Comparison of ENCODE assay signal across 8 cellular contexts in the genomic region with DNA sequence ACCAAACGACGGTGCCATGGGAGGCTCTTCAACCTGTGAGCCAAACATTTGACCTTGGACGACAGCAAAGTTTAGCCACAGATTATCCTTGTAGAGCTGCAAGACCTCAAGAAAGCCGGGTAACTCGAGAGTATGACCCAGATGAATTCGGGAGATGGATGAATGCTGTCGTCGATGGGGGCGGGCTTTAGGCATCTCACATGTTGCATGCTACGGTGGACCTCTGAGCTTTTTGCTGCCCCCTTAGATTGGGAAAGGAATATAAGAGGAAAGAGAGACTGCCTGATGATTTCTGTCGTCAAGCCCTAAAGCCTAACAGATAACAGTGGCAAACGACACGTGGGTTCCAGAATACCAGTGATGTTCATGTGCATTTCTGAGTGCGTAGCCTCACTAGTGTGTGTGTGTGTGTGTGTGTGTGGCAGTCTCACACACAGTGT. TPM values are rescaled to one million over a fixed set of nuclear protein-coding genes. Genes with fewer than 3 reads are reported as not detected.
A peak's percentile ranks its signal among the peaks of the same experiment; 100 is the strongest.
DNase-seq lines count a peak whose midpoint lies in the region; ATAC-seq and TF ChIP-seq lines count a peak whose summit lies in the region.

No MANE protein-coding gene starts in this region.

- no peak overlapping the region for H3K27ac ChIP-seq in CD4-positive, alpha-beta T cell (ENCODE audit: low read depth, low read length)

- DNase-seq in CD4-positive, alpha-beta T cell = peak in 2 of 10 experiments; percentile 1 to 4
- DNase-seq in HUDEP-2 (lab: John Stamatoyannopoulos, UW; ENCODE audit: unreplicated experiment in 76 of 76) (peak in 47 of 76 experiments; percentile 27 to 77 (median 63)), dedifferentiated amniotic fluid mesenchymal stem cell (ENCODE audit: extremely low spot score) (no peak)
- DNase-seq in activated CD8-positive, alpha-beta T cell treated with anti-CD3 and anti-CD28 coated beads, Interleukin-2, amount 10 ng/mL, durations not matched to agents 7 days and 5 days = peak; percentile 23
- DNase-seq in stimulated activated naive CD4-positive, alpha-beta T cell treated with Interleukin-2 at 50 U/mL for 16 hours (lab: John Stamatoyannopoulos, UW) = no peak

- peaks cover 25% of the 10 kb centered on the region for H3K4me1 Mint-ChIP-seq in CD4-positive, alpha-beta T cell (ENCODE audit: low read depth)
- peaks cover 23% of the 10 kb centered on the region for H3K4me1 Mint-ChIP-seq in activated CD8-positive, alpha-beta T cell treated with anti-CD3 and anti-CD28 coated beads, Interleukin-2, amount 10 ng/mL, durations not matched to agents 7 days and 5 days (ENCODE audit: low read depth)
- H3K4me1 Mint-ChIP-seq in stimulated activated naive CD8-positive, alpha-beta T cell treated with anti-CD3 and anti-CD28 coated beads, Interleukin-15, Interleukin-2, amounts not matched to agents 100 ng/mL and 50 ng/mL, for 24 hours (ENCODE audit: low read depth) = peaks cover 43% of the 10 kb centered on the region

- TF ChIP-seq CTCF in CD4-positive, alpha-beta T cell (IDR thresholded peaks at IDR 0.05) = no peak

- intact Hi-C loops in CD4-positive, alpha-beta T cell (cut with DNase I, micrococcal nuclease) = loop anchor here (1.0 to 5.0 kb wide), 2 partner anchors 115 to 116 kb away; no protein-coding TSS in a partner anchor

- no peaks in the 10 kb centered on the region for H3K27me3 Mint-ChIP-seq in CD4-positive, alpha-beta T cell
- peaks cover 9% of the 10 kb centered on the region for H3K27me3 Mint-ChIP-seq in activated CD8-positive, alpha-beta T cell treated with anti-CD3 and anti-CD28 coated beads, Interleukin-2, amount 10 ng/mL, durations not matched to agents 7 days and 5 days (ENCODE audit: low read depth)
- peaks cover 6% of the 10 kb centered on the region for H3K27me3 Mint-ChIP-seq in stimulated activated naive CD8-positive, alpha-beta T cell treated with anti-CD3 and anti-CD28 coated beads, Interleukin-15, Interleukin-2, amounts not matched to agents 100 ng/mL and 50 ng/mL, for 24 hours

- POLR2A ChIA-PET in CD4-positive, alpha-beta T cell (lab: Charles Lee) = interaction anchor here (0.7 kb wide), 1 partner anchor 79 kb away, joined by 4 read pairs; no protein-coding TSS in a partner anchor
- POLR2A ChIA-PET in activated CD8-positive, alpha-beta T cell treated with anti-CD3 and anti-CD28 coated beads, Interleukin-2, amount 10 ng/mL, durations not matched to agents 7 days and 5 days (lab: Charles Lee) = no interaction called here

- H3K4me3 ChIP-seq in iPS-18c (ENCODE audit: insufficient read depth, low read depth, low read length) = peak overlapping the region; percentile 72

- no peak for ATAC-seq in CD4-positive, alpha-beta T cell (ENCODE audit: poor library complexity)
- ATAC-seq in activated CD8-positive, alpha-beta T cell treated with anti-CD3 and anti-CD28 coated beads, Interleukin-2, amount 10 ng/mL, durations not matched to agents 7 days and 5 days = no peak
- ATAC-seq in GM19324 (IDR thresholded peaks at IDR 0.05; ENCODE audit: low FRiP score, unreplicated experiment) = no peak

- no peaks in the 10 kb centered on the region for H3K9me3 Mint-ChIP-seq in CD4-positive, alpha-beta T cell
- H3K9me3 Mint-ChIP-seq in activated CD8-positive, alpha-beta T cell treated with anti-CD3 and anti-CD28 coated beads, Interleukin-2, amount 10 ng/mL, durations not matched to agents 7 days and 5 days (ENCODE audit: insufficient read depth) = no peaks in the 10 kb centered on the region
- H3K9me3 Mint-ChIP-seq in stimulated activated naive CD8-positive, alpha-beta T cell treated with anti-CD3 and anti-CD28 coated beads, Interleukin-15, Interleukin-2, amounts not matched to agents 100 ng/mL and 50 ng/mL, for 24 hours = no peaks in the 10 kb centered on the region

- CTCF ChIA-PET in CD4-positive, alpha-beta T cell (lab: Charles Lee) = interaction anchor here (0.8 kb wide), 1 partner anchor 113 kb away, joined by 4 read pairs; no protein-coding TSS in a partner anchor
- CTCF ChIA-PET in activated CD8-positive, alpha-beta T cell treated with anti-CD3 and anti-CD28 coated beads, Interleukin-2, amount 10 ng/mL, durations not matched to agents 7 days and 5 days (lab: Charles Lee) = interaction anchor here (0.7 to 2.5 kb wide), 5 partner anchors 79 to 112 kb away, joined by 3 to 13 read pairs (median 3); no protein-coding TSS in a partner anchor

- no peak overlapping the region for H3K27ac Mint-ChIP-seq in CD4-positive, alpha-beta T cell
- no peak overlapping the region for H3K27ac Mint-ChIP-seq in activated CD8-positive, alpha-beta T cell treated with anti-CD3 and anti-CD28 coated beads, Interleukin-2, amount 10 ng/mL, durations not matched to agents 7 days and 5 days
- H3K27ac Mint-ChIP-seq in stimulated activated naive CD8-positive, alpha-beta T cell treated with anti-CD3 and anti-CD28 coated beads, Interleukin-15, Interleukin-2, amounts not matched to agents 100 ng/mL and 50 ng/mL, for 24 hours = peak overlapping the region; percentile 70

- H3K36me3 Mint-ChIP-seq in CD4-positive, alpha-beta T cell (ENCODE audit: low read depth) = peaks cover 4% of the 10 kb centered on the region
- no peaks in the 10 kb centered on the region for H3K36me3 Mint-ChIP-seq in activated CD8-positive, alpha-beta T cell treated with anti-CD3 and anti-CD28 coated beads, Interleukin-2, amount 10 ng/mL, durations not matched to agents 7 days and 5 days (ENCODE audit: low read depth)
- H3K36me3 Mint-ChIP-seq in stimulated activated naive CD8-positive, alpha-beta T cell treated with anti-CD3 and anti-CD28 coated beads, Interleukin-15, Interleukin-2, amounts not matched to agents 100 ng/mL and 50 ng/mL, for 24 hours (ENCODE audit: low read depth) = peaks cover 19% of the 10 kb centered on the region

- no peaks in the 10 kb centered on the region for H3K9me3 ChIP-seq in CD4-positive, alpha-beta T cell (ENCODE audit: control insufficient read depth, low read length)
- H3K9me3 ChIP-seq in iPS-18c (ENCODE audit: control insufficient read depth, insufficient read depth, low read length) = no peaks in the 10 kb centered on the region

- H3K27me3 ChIP-seq in CD4-positive, alpha-beta T cell (ENCODE audit: control insufficient read depth, insufficient read depth, low read length) = no peaks in the 10 kb centered on the region

- H3K4me3 Mint-ChIP-seq in CD4-positive, alpha-beta T cell = peak overlapping the region; percentile 83
- peak overlapping the region; percentile 71 for H3K4me3 Mint-ChIP-seq in activated CD8-positive, alpha-beta T cell treated with anti-CD3 and anti-CD28 coated beads, Interleukin-2, amount 10 ng/mL, durations not matched to agents 7 days and 5 days
- H3K4me3 Mint-ChIP-seq in stimulated activated naive CD8-positive, alpha-beta T cell treated with anti-CD3 and anti-CD28 coated beads, Interleukin-15, Interleukin-2, amounts not matched to agents 100 ng/mL and 50 ng/mL, for 24 hours = peak overlapping the region; percentile 71

RNA-seq across cellular contexts. Expression of a gene that starts 0.7 kb away (rescaled TPM):
- 1 to 10 TPM; 4.0 to 4.4 TPM for total RNA-seq in CD4-positive, alpha-beta T cell
- total RNA-seq in activated CD8-positive, alpha-beta T cell treated with anti-CD3 and anti-CD28 coated beads, Interleukin-2, amount 10 ng/mL, durations not matched to agents 7 days and 5 days = 1 to 10 TPM; 5.7 to 6.1 TPM

Comparison
In these comparisons a context has a peak if more than half of its experiments do, and no peak if none do; other contexts are left out.
1. DNase-seq: peak in HUDEP-2 (47 of 76) and activated CD8-positive, alpha-beta T cell treated with anti-CD3 and anti-CD28 coated beads, Interleukin-2, amount 10 ng/mL, durations not matched to agents 7 days and 5 days (single experiment); none in dedifferentiated amniotic fluid mesenchymal stem cell (single experiment) and stimulated activated naive CD4-positive, alpha-beta T cell treated with Interleukin-2 at 50 U/mL for 16 hours (single experiment).
2. Peak in every context shown above with its lines, with median percentiles within 50 percentile points of each other: H3K4me3 Mint-ChIP-seq.